11 cellular contexts compared by ENCODE assay signal in genomic region chr1:9767964-9768668, GRCh38. TPM values are rescaled to one million over a fixed set of nuclear protein-coding genes. Genes with fewer than 3 reads are reported as not detected.
DNase-seq lines count a peak whose midpoint lies in the region; ATAC-seq and TF ChIP-seq lines count a peak whose summit lies in the region.
"Had no signal": no experiment of that assay in that cellular context is flagged by ENCODE, and none has a peak within 500 bp of the region (broad histone marks: within the 10 kb centered on the region; RNA-seq: fewer than 3 reads in every experiment).

No MANE protein-coding gene starts in this region.

- no peaks in the 10 kb centered on the region for H3K4me1 ChIP-seq in CD4-positive, CD25-positive, alpha-beta regulatory T cell (ENCODE audit: control insufficient read depth, insufficient read depth, low read length, poor library complexity, severe bottlenecking)

- H3K9me3 Mint-ChIP-seq in CD4-positive, CD25-positive, alpha-beta regulatory T cell: no peaks in the 10 kb centered on the region
- no peaks in the 10 kb centered on the region for H3K9me3 Mint-ChIP-seq in WTC11
- H3K9me3 Mint-ChIP-seq: neural crest cell had no signal

- no peak overlapping the region for H3K4me3 Mint-ChIP-seq in CD4-positive, CD25-positive, alpha-beta regulatory T cell
- H3K4me3 Mint-ChIP-seq in WTC11: no peak overlapping the region
- H3K4me3 Mint-ChIP-seq: neural crest cell had no signal

- TF ChIP-seq CTCF in WTC11 (IDR thresholded peaks at IDR 0.05): no peak

- peaks cover 6 to 35% (median 11%) of the 10 kb centered on the region in 4 donors for H3K4me1 Mint-ChIP-seq in CD4-positive, CD25-positive, alpha-beta regulatory T cell
- H3K4me1 Mint-ChIP-seq in WTC11: peaks cover 27% of the 10 kb centered on the region

- H3K27ac Mint-ChIP-seq in CD4-positive, CD25-positive, alpha-beta regulatory T cell: peak overlapping the region in 1 of 3 donors; percentile 60
- no peak overlapping the region for H3K27ac Mint-ChIP-seq in WTC11

- H3K4me3 ChIP-seq in CD4-positive, CD25-positive, alpha-beta regulatory T cell (ENCODE audit: low read depth, low read length): no peak overlapping the region
- H3K4me3 ChIP-seq in H7 (ENCODE audit: insufficient read depth, low read depth, low read length): no peak overlapping the region
- H3K4me3 ChIP-seq: cardiac muscle cell had no signal

- H3K36me3 Mint-ChIP-seq in CD4-positive, CD25-positive, alpha-beta regulatory T cell: peaks cover 29% of the 10 kb centered on the region
- H3K36me3 Mint-ChIP-seq in WTC11: peaks cover 19% of the 10 kb centered on the region

- H3K27me3 Mint-ChIP-seq in CD4-positive, CD25-positive, alpha-beta regulatory T cell: no peaks in the 10 kb centered on the region
- H3K27me3 Mint-ChIP-seq in WTC11 (ENCODE audit: low read depth): no peaks in the 10 kb centered on the region

- CTCF ChIA-PET in WTC11 (lab: Charles Lee): interaction anchor here (0.6 kb wide), 1 partner anchor 32 kb away, joined by 3 read pairs; no protein-coding TSS in a partner anchor

- no peaks in the 10 kb centered on the region for H3K27me3 ChIP-seq in CD4-positive, CD25-positive, alpha-beta regulatory T cell (ENCODE audit: control insufficient read depth, insufficient read depth, low read length)
- H3K27me3 ChIP-seq in H7 (ENCODE audit: control insufficient read depth, insufficient read depth, low read length): no peaks in the 10 kb centered on the region
- H3K27me3 ChIP-seq: cardiac muscle cell had no signal

- peak in 2 of 3 donors; percentile 10 to 20 for DNase-seq in CD4-positive, CD25-positive, alpha-beta regulatory T cell
- DNase-seq in H7 (peak; percentile 62), WTC11 (ENCODE audit: low spot score) (peak; percentile 31), iPS-NIHi11 (ENCODE audit: low spot score) (peak; percentile 51), globus pallidus (ENCODE audit: low spot score) (no peak), T-helper 9 cell (no peak)
- DNase-seq: NCI-H446 treated with DMSO at 0.1 percent for 48 hours had no signal

- no peak for ATAC-seq in CD4-positive, CD25-positive, alpha-beta regulatory T cell (ENCODE audit: low read depth in 2 of 2)
- ATAC-seq in WTC11 (peak; percentile 54; the same call in 1 of the 2 replicates), HG02763 (IDR thresholded peaks at IDR 0.05; ENCODE audit: unreplicated experiment) (no peak), HG03039 (IDR thresholded peaks at IDR 0.05; ENCODE audit: unreplicated experiment) (no peak)

- no peaks in the 10 kb centered on the region for H3K9me3 ChIP-seq in CD4-positive, CD25-positive, alpha-beta regulatory T cell (ENCODE audit: control insufficient read depth in 2 of 2, low read length in 2 of 2)

- POLR2A ChIA-PET in WTC11 (lab: Charles Lee): no interaction called here

- H3K36me3 ChIP-seq in CD4-positive, CD25-positive, alpha-beta regulatory T cell (ENCODE audit: control insufficient read depth, insufficient read depth, low read length): peaks cover 21% of the 10 kb centered on the region
- peaks cover 2% of the 10 kb centered on the region for H3K36me3 ChIP-seq in H7 (replicated peaks; ENCODE audit: control insufficient read depth, insufficient read depth, low read length)

- H3K27ac ChIP-seq in CD4-positive, CD25-positive, alpha-beta regulatory T cell (ENCODE audit: insufficient read depth, low read length, poor library complexity, severe bottlenecking): no peak overlapping the region
- H3K27ac ChIP-seq: cardiac muscle cell had no signal

TF ChIP-seq in WTC11, 78 proteins besides CTCF, POLR2A, EP300 and RAD21:
- no peak for TF ChIP-seq AR (CRISPR knock-in tag; IDR thresholded peaks at IDR 0.05)
- no peak for TF ChIP-seq NFE2L1 (CRISPR knock-in tag; IDR thresholded peaks at IDR 0.05)
- no peak for TF ChIP-seq FOXP4 (CRISPR knock-in tag; IDR thresholded peaks at IDR 0.05)
- TF ChIP-seq OVOL2 (CRISPR knock-in tag; IDR thresholded peaks at IDR 0.05; ENCODE audit: borderline replicate concordance): no peak
- no peak for TF ChIP-seq USF1 (CRISPR knock-in tag; IDR thresholded peaks at IDR 0.05)
- no peak for TF ChIP-seq ZSCAN18 (CRISPR knock-in tag; IDR thresholded peaks at IDR 0.05)
- no peak for TF ChIP-seq HMGA2 (CRISPR knock-in tag; IDR thresholded peaks at IDR 0.05)
- TF ChIP-seq CREM (CRISPR knock-in tag; IDR thresholded peaks at IDR 0.05): no peak

RNA-seq across cellular contexts. Expression of gene CLSTN1, which starts 55.6 kb away (rescaled TPM):
- total RNA-seq in CD4-positive, CD25-positive, alpha-beta regulatory T cell: 106 TPM
- 10 to 100 TPM; 19.2 to 25.4 (median 22.3) TPM for polyA plus RNA-seq in CD4-positive, CD25-positive, alpha-beta regulatory T cell
- 100 and 127 TPM in 2 replicates for total RNA-seq in H7 (2014; rRNA removed; shearing (Covaris generic))
- total RNA-seq in WTC11 (2021): 119 to 128 TPM (median 124 TPM) in 3 replicates

Comparison
In these comparisons a context has a peak if more than half of its experiments do, and no peak if none do; other contexts are left out.
1. DNase-seq: peak in CD4-positive, CD25-positive, alpha-beta regulatory T cell (2 of 3), H7 (single experiment), WTC11 (single experiment) and iPS-NIHi11 (single experiment); none in globus pallidus (single experiment) and T-helper 9 cell (single experiment).